Comparison of ENCODE assay signal across 16 cellular contexts in the genomic region with DNA sequence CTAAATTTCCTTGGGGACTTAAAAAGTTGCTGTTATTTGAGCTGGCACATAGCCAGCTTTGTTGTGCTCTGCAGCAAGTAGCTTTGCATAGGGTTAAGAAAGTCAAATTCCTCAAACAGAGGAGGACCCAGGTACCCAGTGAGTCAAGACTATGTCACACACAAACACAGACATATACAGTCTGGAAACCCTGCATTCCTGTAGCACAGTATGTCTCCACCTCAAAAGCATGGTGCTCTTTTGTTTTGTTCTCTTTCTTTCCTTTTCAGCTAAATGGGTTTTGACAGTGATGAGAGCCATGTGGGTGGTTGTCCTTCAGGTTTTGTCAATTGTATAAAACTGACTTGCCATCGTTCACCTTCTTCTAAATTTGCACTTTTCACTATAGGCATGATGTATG.
A peak's percentile ranks its signal among the peaks of the same experiment; 100 is the strongest.
DNase-seq lines count a peak whose midpoint lies in the region; ATAC-seq and TF ChIP-seq lines count a peak whose summit lies in the region.
"Had no signal": no experiment of that assay in that cellular context is flagged by ENCODE, and none has a peak within 500 bp of the region (broad histone marks: within the 10 kb centered on the region; RNA-seq: fewer than 3 reads in every experiment).

No MANE protein-coding gene starts in this region.

- H3K27ac Mint-ChIP-seq in activated CD8-positive, alpha-beta memory T cell treated with anti-CD3 and anti-CD28 coated beads, Interleukin-2, amount 10 ng/mL, durations not matched to agents 7 days and 5 days = no peak overlapping the region
- H3K27ac Mint-ChIP-seq: brain; stimulated activated naive CD8-positive, alpha-beta T cell treated with anti-CD3 and anti-CD28 coated beads, Interleukin-15, amount 100 ng/mL, for 72 hours had no signal

- DNase-seq in HCEC 1CT (peak; percentile 33), T1000 (lab: John Stamatoyannopoulos, UW) (peak; percentile 20), foreskin fibroblast (peak; percentile 7 to 26), retinal pigment epithelial cell (ENCODE audit: low read depth) (peak; percentile 91), KG1 (lab: John Stamatoyannopoulos, UW) (no peak), HT-29 (ENCODE audit: low spot score) (no peak)
- DNase-seq in activated CD8-positive, alpha-beta memory T cell treated with anti-CD3 and anti-CD28 coated beads, Interleukin-2, amount 10 ng/mL, durations not matched to agents 7 days and 5 days = no peak
- DNase-seq: DMS79 treated with DMSO at 0.1 percent for 48 hours; esophagus squamous epithelium; NCI-H2081 treated with DMSO at 0.1 percent for 48 hours; posterior cingulate gyrus; stimulated activated CD4-positive, alpha-beta T cell treated with anti-CD3 and anti-CD28 coated beads, Interleukin-2, amount 100 ng/mL, for 48 hours; stimulated activated naive CD8-positive, alpha-beta T cell treated with anti-CD3 and anti-CD28 coated beads, Interleukin-15, amount 100 ng/mL, for 72 hours had no signal

- CTCF ChIA-PET in activated CD8-positive, alpha-beta memory T cell treated with anti-CD3 and anti-CD28 coated beads, Interleukin-2, amount 10 ng/mL, durations not matched to agents 7 days and 5 days (lab: Charles Lee) = no interaction called here

- H3K9me3 Mint-ChIP-seq in activated CD8-positive, alpha-beta memory T cell treated with anti-CD3 and anti-CD28 coated beads, Interleukin-2, amount 10 ng/mL, durations not matched to agents 7 days and 5 days (ENCODE audit: low read depth) = no peaks in the 10 kb centered on the region
- H3K9me3 Mint-ChIP-seq: brain had no signal

- no peak overlapping the region for H3K4me3 Mint-ChIP-seq in activated CD8-positive, alpha-beta memory T cell treated with anti-CD3 and anti-CD28 coated beads, Interleukin-2, amount 10 ng/mL, durations not matched to agents 7 days and 5 days
- H3K4me3 Mint-ChIP-seq: brain; stimulated activated naive CD8-positive, alpha-beta T cell treated with anti-CD3 and anti-CD28 coated beads, Interleukin-15, amount 100 ng/mL, for 72 hours had no signal

- TF ChIP-seq CTCF in foreskin fibroblast (IDR thresholded peaks at IDR 0.05; ENCODE audit: low read depth, low read length) (no peak), retinal pigment epithelial cell (conservative IDR thresholded peaks at IDR 0.05; ENCODE audit: low read depth, low read length) (no peak)

- ATAC-seq in activated CD8-positive, alpha-beta memory T cell treated with anti-CD3 and anti-CD28 coated beads, Interleukin-2, amount 10 ng/mL, durations not matched to agents 7 days and 5 days = no peak
- ATAC-seq in GM19351 (IDR thresholded peaks at IDR 0.05; ENCODE audit: unreplicated experiment) = no peak
- ATAC-seq: stimulated activated naive CD8-positive, alpha-beta T cell treated with anti-CD3 and anti-CD28 coated beads, Interleukin-15, amount 100 ng/mL, for 72 hours had no signal

- no peak overlapping the region for H3K4me3 ChIP-seq in foreskin fibroblast (ENCODE audit: low read depth in 1 of 2, low read length in 2 of 2)
- no peak overlapping the region for H3K4me3 ChIP-seq in retinal pigment epithelial cell (ENCODE audit: low read length)
- H3K4me3 ChIP-seq: esophagus squamous epithelium, lung had no signal

- no peaks in the 10 kb centered on the region for H3K27me3 Mint-ChIP-seq in activated CD8-positive, alpha-beta memory T cell treated with anti-CD3 and anti-CD28 coated beads, Interleukin-2, amount 10 ng/mL, durations not matched to agents 7 days and 5 days
- H3K27me3 Mint-ChIP-seq: stimulated activated naive CD8-positive, alpha-beta T cell treated with anti-CD3 and anti-CD28 coated beads, Interleukin-15, amount 100 ng/mL, for 72 hours had no signal

- H3K36me3 Mint-ChIP-seq in activated CD8-positive, alpha-beta memory T cell treated with anti-CD3 and anti-CD28 coated beads, Interleukin-2, amount 10 ng/mL, durations not matched to agents 7 days and 5 days = no peaks in the 10 kb centered on the region
- H3K36me3 Mint-ChIP-seq: brain had no signal

- no peaks in the 10 kb centered on the region for H3K4me1 Mint-ChIP-seq in activated CD8-positive, alpha-beta memory T cell treated with anti-CD3 and anti-CD28 coated beads, Interleukin-2, amount 10 ng/mL, durations not matched to agents 7 days and 5 days
- H3K4me1 Mint-ChIP-seq: stimulated activated naive CD8-positive, alpha-beta T cell treated with anti-CD3 and anti-CD28 coated beads, Interleukin-15, amount 100 ng/mL, for 72 hours had no signal

Comparison
In these comparisons a context has a peak if more than half of its experiments do, and no peak if none do; other contexts are left out.
1. DNase-seq: peak in HCEC 1CT (single experiment), T1000 (single experiment), foreskin fibroblast (2 of 2) and retinal pigment epithelial cell (single experiment); none in activated CD8-positive, alpha-beta memory T cell treated with anti-CD3 and anti-CD28 coated beads, Interleukin-2, amount 10 ng/mL, durations not matched to agents 7 days and 5 days (single experiment), KG1 (single experiment) and HT-29 (single experiment).